Comparison of ENCODE assay signal across 27 cellular contexts in genomic region chr10:57946833-57947232, GRCh38.
"Had no signal": no experiment of that assay in that cellular context is flagged by ENCODE, and none has a peak within 500 bp of the region (broad histone marks: within the 10 kb centered on the region; RNA-seq: fewer than 3 reads in every experiment).

No MANE protein-coding gene starts in this region.

- ATAC-seq: psoas muscle; right cardiac atrium; right lobe of liver; stimulated activated effector memory CD8-positive, alpha-beta T cell treated with anti-CD3 and anti-CD28 coated beads, Interleukin-12 subunit alpha, Interleukin-12 subunit beta, amount 100 ng/mL, for 72 hours; stimulated activated naive B cell treated with anti-CD40 and anti-IgM and Interleukin-4, amounts not matched to agents 10 μg/mL and 1 μg/mL and 100 μg/mL, for 72 hours had no signal

- H3K9ac ChIP-seq: neural progenitor cell, parathyroid adenoma had no signal

- H3K36me3 ChIP-seq: neural progenitor cell, ovary, right lobe of liver, sigmoid colon, stomach, thoracic aorta, thyroid gland, tibial nerve, upper lobe of left lung, vagina had no signal

- H3K27ac ChIP-seq: neural progenitor cell, ovary, parathyroid adenoma, psoas muscle, right lobe of liver, sigmoid colon, stomach, thoracic aorta, thyroid gland, tibial nerve, upper lobe of left lung, vagina had no signal

- H3K36me3 Mint-ChIP-seq: neural progenitor cell; stimulated activated effector memory CD8-positive, alpha-beta T cell treated with anti-CD3 and anti-CD28 coated beads, Interleukin-12 subunit alpha, Interleukin-12 subunit beta, amount 100 ng/mL, for 72 hours; stimulated activated naive B cell treated with anti-CD40 and anti-IgM and Interleukin-4, amounts not matched to agents 10 μg/mL and 1 μg/mL and 100 μg/mL, for 72 hours had no signal

- H3K4me2 ChIP-seq: neural progenitor cell had no signal

- H3K9me3 ChIP-seq: ovary, psoas muscle, right lobe of liver, sigmoid colon, stomach, thoracic aorta, thyroid gland, tibial nerve, upper lobe of left lung, vagina had no signal

- H3K27ac Mint-ChIP-seq: nephron; neural progenitor cell; progenitor cell of endocrine pancreas; stimulated activated effector memory CD8-positive, alpha-beta T cell treated with anti-CD3 and anti-CD28 coated beads, Interleukin-12 subunit alpha, Interleukin-12 subunit beta, amount 100 ng/mL, for 72 hours; stimulated activated naive B cell treated with anti-CD40 and anti-IgM and Interleukin-4, amounts not matched to agents 10 μg/mL and 1 μg/mL and 100 μg/mL, for 72 hours; stimulated activated naive CD8-positive, alpha-beta T cell treated with anti-CD3 and anti-CD28 coated beads, Interleukin-15, Interleukin-2, amounts not matched to agents 100 ng/mL and 50 ng/mL, for 24 hours had no signal

- H3K9me3 Mint-ChIP-seq: nephron; neural progenitor cell; stimulated activated naive B cell treated with anti-CD40 and anti-IgM and Interleukin-4, amounts not matched to agents 10 μg/mL and 1 μg/mL and 100 μg/mL, for 72 hours; stimulated activated naive CD8-positive, alpha-beta T cell treated with anti-CD3 and anti-CD28 coated beads, Interleukin-15, Interleukin-2, amounts not matched to agents 100 ng/mL and 50 ng/mL, for 24 hours had no signal

- DNase-seq: occipital lobe; ovary; posterior cingulate gyrus; psoas muscle; right cardiac atrium; right lobe of liver; sigmoid colon; small intestine; stimulated activated CD4-positive, alpha-beta T cell treated with anti-CD3 and anti-CD28 coated beads, Interleukin-15, amount 100 ng/mL, for 24 hours; stimulated activated CD4-positive, alpha-beta T cell treated with anti-CD3 and anti-CD28 coated beads, Interleukin-2, amount 100 ng/mL, for 24 hours; stimulated activated CD4-positive, alpha-beta T cell treated with anti-CD3 and anti-CD28 coated beads, Interleukin-2, amount 100 ng/mL, for 48 hours; stimulated activated CD4-positive, alpha-beta T cell treated with anti-CD3 and anti-CD28 coated beads, Interleukin-4, amount 100 ng/mL, for 24 hours; stimulated activated naive B cell treated with anti-CD40 and anti-IgM and Interleukin-4, amounts not matched to agents 10 μg/mL and 1 μg/mL and 100 μg/mL, for 72 hours; stimulated activated naive CD4-positive, alpha-beta T cell treated with Interleukin-2 at 50 U/mL for 16 hours; stomach; thyroid gland; trophoblast cell; upper lobe of left lung had no signal

- H2AFZ ChIP-seq: parathyroid adenoma had no signal

- H3K4me3 ChIP-seq: neural progenitor cell, ovary, psoas muscle, right lobe of liver, sigmoid colon, stomach, thoracic aorta, thyroid gland, tibial nerve, upper lobe of left lung, vagina had no signal

- H3K27me3 Mint-ChIP-seq: progenitor cell of endocrine pancreas; stimulated activated naive B cell treated with anti-CD40 and anti-IgM and Interleukin-4, amounts not matched to agents 10 μg/mL and 1 μg/mL and 100 μg/mL, for 72 hours; stimulated activated naive CD8-positive, alpha-beta T cell treated with anti-CD3 and anti-CD28 coated beads, Interleukin-15, Interleukin-2, amounts not matched to agents 100 ng/mL and 50 ng/mL, for 24 hours had no signal

- H3K4me1 Mint-ChIP-seq: nephron; neural progenitor cell; stimulated activated effector memory CD8-positive, alpha-beta T cell treated with anti-CD3 and anti-CD28 coated beads, Interleukin-12 subunit alpha, Interleukin-12 subunit beta, amount 100 ng/mL, for 72 hours; stimulated activated naive B cell treated with anti-CD40 and anti-IgM and Interleukin-4, amounts not matched to agents 10 μg/mL and 1 μg/mL and 100 μg/mL, for 72 hours had no signal

- H3K4me3 Mint-ChIP-seq: nephron; neural progenitor cell; stimulated activated effector memory CD8-positive, alpha-beta T cell treated with anti-CD3 and anti-CD28 coated beads, Interleukin-12 subunit alpha, Interleukin-12 subunit beta, amount 100 ng/mL, for 72 hours; stimulated activated naive B cell treated with anti-CD40 and anti-IgM and Interleukin-4, amounts not matched to agents 10 μg/mL and 1 μg/mL and 100 μg/mL, for 72 hours; stimulated activated naive CD8-positive, alpha-beta T cell treated with anti-CD3 and anti-CD28 coated beads, Interleukin-15, Interleukin-2, amounts not matched to agents 100 ng/mL and 50 ng/mL, for 24 hours had no signal

- H3K4me1 ChIP-seq: neural progenitor cell, parathyroid adenoma, psoas muscle, right lobe of liver, sigmoid colon, stomach, thyroid gland, tibial nerve, upper lobe of left lung, vagina had no signal

- H3K79me2 ChIP-seq: parathyroid adenoma had no signal

- H3K27me3 ChIP-seq: neural progenitor cell, ovary, right lobe of liver, sigmoid colon, stomach, thyroid gland, tibial nerve, upper lobe of left lung, vagina had no signal
